Comparison of ENCODE assay signal across 8 cellular contexts in the genomic region with DNA sequence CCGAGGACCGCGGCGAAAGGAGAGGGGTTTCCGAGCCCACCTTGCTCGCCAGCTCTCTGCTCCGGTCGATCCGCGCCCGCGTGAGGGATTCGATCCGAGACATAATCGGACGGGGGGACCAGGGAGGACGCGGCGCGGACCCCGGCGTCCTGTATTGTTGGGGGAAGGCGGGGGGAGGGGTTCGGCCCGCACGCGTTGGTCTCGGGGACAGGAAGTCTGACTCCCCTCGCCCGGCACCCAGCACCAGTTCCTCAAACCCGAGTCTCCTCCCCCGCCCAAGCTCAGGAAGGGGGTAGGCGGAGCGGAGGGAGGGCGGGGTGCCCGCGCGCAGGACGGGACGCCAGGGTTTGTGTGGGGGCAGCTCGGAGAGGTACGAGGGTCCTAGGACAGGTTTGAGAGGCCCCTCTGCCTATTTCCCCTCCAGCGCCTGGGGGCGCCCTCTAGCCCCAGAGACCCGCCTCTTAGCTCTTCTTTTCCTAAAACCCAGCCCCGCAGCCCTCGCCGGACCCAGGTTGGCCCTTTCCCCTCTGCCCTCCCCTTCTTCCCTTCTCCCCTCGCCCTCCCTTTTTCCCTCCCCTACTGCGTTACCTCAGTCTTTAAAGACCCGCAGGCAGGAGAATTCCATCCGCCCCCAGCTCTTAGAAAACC. TPM values are rescaled to one million over a fixed set of nuclear protein-coding genes. Genes with fewer than 3 reads are reported as not detected.
A peak's percentile ranks its signal among the peaks of the same experiment; 100 is the strongest.
DNase-seq lines count a peak whose midpoint lies in the region; ATAC-seq and TF ChIP-seq lines count a peak whose summit lies in the region.

A gene (minus strand): TSS at position 223 of the 648 bp plus-strand sequence. CDS start 120 bp downstream, at position 103.

- H4K91ac ChIP-seq in trophoblast cell (ENCODE audit: low read depth, low read length): peak within 1 kb of the TSS; percentile 99

- H3K27ac ChIP-seq in Karpas-422 (ENCODE audit: low read length) (peak within 1 kb of the TSS; percentile 96), cardiac muscle cell (peak within 1 kb of the TSS; percentile 92), trophoblast cell (ENCODE audit: low read depth, low read length) (peak within 1 kb of the TSS; percentile 94), tibial artery (peak within 1 kb of the TSS; percentile 98 to 99)

- peak within 1 kb of the TSS; percentile 99 for H3K4ac ChIP-seq in trophoblast cell (ENCODE audit: low read depth, low read length)

- H3K79me2 ChIP-seq in Karpas-422 (ENCODE audit: low read length): peaks cover 88% of the 10 kb centered on the region
- H3K79me2 ChIP-seq in trophoblast cell (ENCODE audit: control insufficient read depth, insufficient read depth, low read length, poor library complexity): peaks cover 40% of the 10 kb centered on the region

- H3K23ac ChIP-seq in trophoblast cell (ENCODE audit: low read length): no peak within 1 kb of the TSS

- H2BK5ac ChIP-seq in trophoblast cell (ENCODE audit: low read depth, low read length, poor library complexity): peak within 1 kb of the TSS; percentile 95

- H3K27ac Mint-ChIP-seq in activated naive CD4-positive, alpha-beta T cell treated with anti-CD3 and anti-CD28 coated beads, Interleukin-2, amount 50 U/mL, for 72 hours: peak within 1 kb of the TSS; percentile 89 to 96

- H3K4me2 ChIP-seq in Karpas-422 (ENCODE audit: low read depth, low read length, poor library complexity, severe bottlenecking) (peak within 1 kb of the TSS; percentile 89), trophoblast cell (ENCODE audit: low read length) (peak within 1 kb of the TSS; percentile 84)

- no peaks in the 10 kb centered on the region for H3K9me3 Mint-ChIP-seq in activated naive CD4-positive, alpha-beta T cell treated with anti-CD3 and anti-CD28 coated beads, Interleukin-2, amount 50 U/mL, for 72 hours

- H3K79me1 ChIP-seq in trophoblast cell (ENCODE audit: low read length): peaks cover 31% of the 10 kb centered on the region

- peak within 1 kb of the TSS; percentile 97 for H3K9ac ChIP-seq in Karpas-422 (ENCODE audit: low read length)
- peak within 1 kb of the TSS; percentile 82 for H3K9ac ChIP-seq in trophoblast cell (ENCODE audit: low read length)

- H3K36me3 Mint-ChIP-seq in activated naive CD4-positive, alpha-beta T cell treated with anti-CD3 and anti-CD28 coated beads, Interleukin-2, amount 50 U/mL, for 72 hours: peaks cover 53 to 63% of the 10 kb centered on the region in 2 donors

- intact Hi-C loops in tibial artery (cut with DNase I; ENCODE audit: low total_unique reads): no loop called here

- no peaks in the 10 kb centered on the region for H3K9me2 ChIP-seq in Karpas-422 (replicated peaks; ENCODE audit: insufficient read depth, low read length)

- H3K27me3 ChIP-seq in Karpas-422 (ENCODE audit: low read length) (no peaks in the 10 kb centered on the region), cardiac muscle cell (no peaks in the 10 kb centered on the region), trophoblast cell (ENCODE audit: insufficient read depth, low read length) (no peaks in the 10 kb centered on the region), tibial artery (no peaks in the 10 kb centered on the region)

- peak within 1 kb of the TSS; percentile 76 for H4K12ac ChIP-seq in trophoblast cell (ENCODE audit: low read depth, low read length)

- peaks cover 36% of the 10 kb centered on the region for H4K20me1 ChIP-seq in Karpas-422 (ENCODE audit: insufficient read depth, low read depth, low read length)

- H2AK5ac ChIP-seq in trophoblast cell (ENCODE audit: low read length): peak within 1 kb of the TSS; percentile 92

- peak within 1 kb of the TSS; percentile 100 for H3K14ac ChIP-seq in trophoblast cell (ENCODE audit: low read length)

- peak; percentile 67 to 80 for ATAC-seq in activated naive CD4-positive, alpha-beta T cell treated with anti-CD3 and anti-CD28 coated beads, Interleukin-2, amount 50 U/mL, for 72 hours

- peak; percentile 87 for DNase-seq in CD1c-positive myeloid dendritic cell (ENCODE audit: extremely low spot score)
- DNase-seq in GM20000 (ENCODE audit: low spot score): peak; percentile 91
- DNase-seq in Karpas-422: peak; percentile 98
- peak; percentile 97 for DNase-seq in SKM-1 treated with dmso at 0.1 percent for 144 hours (lab: John Stamatoyannopoulos, UW; ENCODE audit: unreplicated experiment)
- peak; percentile 75 to 82 for DNase-seq in activated naive CD4-positive, alpha-beta T cell treated with anti-CD3 and anti-CD28 coated beads, Interleukin-2, amount 50 U/mL, for 72 hours (ENCODE audit: low spot score in 2 of 2)
- peak; percentile 69 to 86 for DNase-seq in cardiac muscle cell (ENCODE audit: low read depth in 1 of 2, low spot score in 1 of 2)
- peak; percentile 68 to 69 for DNase-seq in trophoblast cell
- peak; percentile 90 to 93 for DNase-seq in tibial artery

- H3K9me3 ChIP-seq in Karpas-422 (ENCODE audit: low read length): no peaks in the 10 kb centered on the region
- H3K9me3 ChIP-seq in cardiac muscle cell (ENCODE audit: low read depth): no peaks in the 10 kb centered on the region
- no peaks in the 10 kb centered on the region for H3K9me3 ChIP-seq in trophoblast cell (ENCODE audit: insufficient read depth, low read depth, low read length)
- H3K9me3 ChIP-seq in tibial artery: no peaks in the 10 kb centered on the region

- no peak within 1 kb of the TSS for H2AFZ ChIP-seq in Karpas-422 (ENCODE audit: low read length)
- H2AFZ ChIP-seq in trophoblast cell (ENCODE audit: insufficient read depth, low read length, poor library complexity): peak within 1 kb of the TSS; percentile 96

- H2BK12ac ChIP-seq in trophoblast cell (ENCODE audit: low read length): peak within 1 kb of the TSS; percentile 81

- H3K18ac ChIP-seq in trophoblast cell (ENCODE audit: low read length): peak within 1 kb of the TSS; percentile 99

- no CpG with 5 or more reads among the region's 52 CpGs for WGBS in trophoblast cell (ENCODE audit: extremely low coverage, insufficient coverage, insufficient read length)

- peak within 1 kb of the TSS; percentile 94 for H4K8ac ChIP-seq in trophoblast cell (ENCODE audit: low read depth, low read length)

- H3K4me3 ChIP-seq in Karpas-422 (ENCODE audit: low read length): peak within 1 kb of the TSS; percentile 91
- H3K4me3 ChIP-seq in cardiac muscle cell: peak within 1 kb of the TSS; percentile 67
- peak within 1 kb of the TSS; percentile 87 for H3K4me3 ChIP-seq in trophoblast cell (ENCODE audit: low read depth, low read length)
- H3K4me3 ChIP-seq in tibial artery: peak within 1 kb of the TSS; percentile 89 to 98

- TF ChIP-seq CTCF in GM20000 (IDR thresholded peaks at IDR 0.05; ENCODE audit: extremely low read depth, missing control alignments) (peak; percentile 29), cardiac muscle cell (IDR thresholded peaks at IDR 0.05; ENCODE audit: low read depth, low read length) (peak; percentile 40), tibial artery (IDR thresholded peaks at IDR 0.05) (no peak)

- H3K4me1 ChIP-seq in Karpas-422 (ENCODE audit: low read length) (peaks cover 86% of the 10 kb centered on the region), cardiac muscle cell (ENCODE audit: low read depth) (peaks cover 44% of the 10 kb centered on the region), trophoblast cell (ENCODE audit: control insufficient read depth in 1 of 2, insufficient read depth in 2 of 2, low read length in 2 of 2) (peaks cover 32 to 46% of the 10 kb centered on the region in 2 experiments), tibial artery (peaks cover under 1 to 80% (median 69%) of the 10 kb centered on the region in 4 donors)

- H2BK120ac ChIP-seq in trophoblast cell (ENCODE audit: insufficient read depth, low read length, poor library complexity): peak within 1 kb of the TSS; percentile 99

- H3K36me3 ChIP-seq in Karpas-422 (ENCODE audit: insufficient read depth, low read length): peaks cover 12% of the 10 kb centered on the region
- H3K36me3 ChIP-seq in cardiac muscle cell: no peaks in the 10 kb centered on the region
- H3K36me3 ChIP-seq in trophoblast cell (ENCODE audit: control insufficient read depth in 1 of 2, insufficient read depth in 2 of 2, low read length in 2 of 2): peaks cover 3 to 4% of the 10 kb centered on the region in 2 experiments
- H3K36me3 ChIP-seq in tibial artery: no peaks in the 10 kb centered on the region

RNA-seq across cellular contexts. Expression of the gene that starts here (rescaled TPM):
- total RNA-seq in Karpas-422 (2014; rRNA removed; shearing (Covaris generic); ENCODE audit: low replicate concordance): 85.1 and 207 TPM in 2 replicates
- total RNA-seq in activated naive CD4-positive, alpha-beta T cell treated with anti-CD3 and anti-CD28 coated beads, Interleukin-2, amount 50 U/mL, for 72 hours: 100 to 1,000 TPM; 131 to 238 TPM
- 89.4 and 126 TPM in 2 replicates for total RNA-seq in cardiac muscle cell
- 38.6 and 54.9 TPM in 2 replicates for polyA plus RNA-seq in cardiac muscle cell
- polyA plus RNA-seq in trophoblast cell (2013): 42.1 and 46.5 TPM in 2 replicates

Comparison
In these comparisons a context has a peak if more than half of its experiments do, and no peak if none do; other contexts are left out.
1. Peak in every context shown above with its lines: DNase-seq, ATAC-seq, H3K4me3 ChIP-seq and H3K27ac ChIP-seq.
2. CTCF ChIP-seq: peak in GM20000 (single experiment) and cardiac muscle cell (single experiment); none in tibial artery (0 of 2).